ENCODE assay signal across 22 cellular contexts in genomic region chr18:21900594-21901352, GRCh38.
"Had no signal": no experiment of that assay in that cellular context is flagged by ENCODE, and none has a peak within 500 bp of the region (broad histone marks: within the 10 kb centered on the region; RNA-seq: fewer than 3 reads in every experiment).

No MANE protein-coding gene starts in this region.

- H3K9me3 Mint-ChIP-seq: natural killer cell; stimulated activated naive CD8-positive, alpha-beta T cell treated with anti-CD3 and anti-CD28 coated beads, Interleukin-15, Interleukin-2, amounts not matched to agents 100 ng/mL and 50 ng/mL, for 24 hours had no signal

- H3K27ac Mint-ChIP-seq: activated naive CD8-positive, alpha-beta T cell; natural killer cell; stimulated activated naive CD8-positive, alpha-beta T cell treated with anti-CD3 and anti-CD28 coated beads, Interleukin-15, Interleukin-2, amounts not matched to agents 100 ng/mL and 50 ng/mL, for 24 hours; type B pancreatic cell had no signal

- H3K27me3 ChIP-seq: cardiac muscle cell, gastroesophageal sphincter, vagina had no signal

- H3K4me3 ChIP-seq: cardiac muscle cell, gastroesophageal sphincter, lower lobe of right lung, thoracic aorta, vagina had no signal

- H3K27ac ChIP-seq: cardiac muscle cell, gastroesophageal sphincter, lower lobe of right lung, thoracic aorta, vagina, WERI-Rb-1 had no signal

- FAIRE-seq: endothelial cell of umbilical vein had no signal

- H3K4me3 Mint-ChIP-seq: activated naive CD8-positive, alpha-beta T cell; natural killer cell; stimulated activated naive CD8-positive, alpha-beta T cell treated with anti-CD3 and anti-CD28 coated beads, Interleukin-15, Interleukin-2, amounts not matched to agents 100 ng/mL and 50 ng/mL, for 24 hours; type B pancreatic cell had no signal

- DNase-seq: activated CD4-positive, alpha-beta T cell treated with anti-CD3 and anti-CD28 coated beads for 48 hours; activated CD4-positive, alpha-beta T cell treated with anti-CD3 and anti-CD28 coated beads, Interleukin-2, amount 50 U/mL, for 48 hours; activated CD8-positive, alpha-beta memory T cell treated with anti-CD3 and anti-CD28 coated beads for 24 hours; activated effector memory CD4-positive, alpha-beta T cell treated with Interleukin-2 at 50 U/mL for 16 hours; activated naive CD4-positive, alpha-beta T cell treated with Interleukin-2 at 50 U/mL for 16 hours; anterior cingulate cortex; cortex of kidney; lower lobe of right lung; natural killer cell; posterior cingulate gyrus; right cardiac atrium; stimulated activated CD4-positive, alpha-beta T cell treated with anti-CD3 and anti-CD28 coated beads, Interleukin-4, amount 100 ng/mL, for 1 hour; T-helper 9 cell; WERI-Rb-1 had no signal

- H3K36me3 ChIP-seq: cardiac muscle cell, gastroesophageal sphincter, lower lobe of right lung, thoracic aorta, vagina, WERI-Rb-1 had no signal

- H3K9me3 ChIP-seq: gastroesophageal sphincter, lower lobe of right lung, thoracic aorta, vagina had no signal

- H3K36me3 Mint-ChIP-seq: activated naive CD8-positive, alpha-beta T cell; natural killer cell; type B pancreatic cell had no signal
